ENCODE assay signal across 15 cellular contexts in the genomic region with DNA sequence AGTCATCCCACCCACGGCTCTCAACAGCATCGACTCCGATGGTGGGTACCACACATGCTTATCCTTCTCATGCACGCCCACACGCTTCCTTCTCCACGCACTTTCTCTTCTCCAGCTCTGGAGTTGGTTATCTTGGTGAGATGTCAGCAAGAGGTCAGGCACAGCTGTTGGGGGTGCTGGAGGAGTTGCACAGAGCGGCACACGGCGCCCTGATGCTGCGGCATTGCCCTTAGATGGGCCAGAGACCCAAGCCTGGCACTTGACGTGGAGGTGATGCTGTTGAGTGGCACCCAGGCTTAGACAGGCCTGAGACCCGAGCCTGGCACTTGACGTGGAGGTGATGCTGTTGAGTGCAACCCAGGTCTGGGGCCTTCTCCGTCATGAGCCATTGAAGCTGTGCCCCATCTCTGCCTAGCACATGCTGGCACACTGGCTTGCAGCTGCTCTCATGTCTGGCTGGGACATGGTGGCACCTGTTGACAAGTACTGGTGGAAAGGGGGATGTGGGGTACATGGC.
"Had no signal": no experiment of that assay in that cellular context is flagged by ENCODE, and none has a peak within 500 bp of the region (broad histone marks: within the 10 kb centered on the region; RNA-seq: fewer than 3 reads in every experiment).

No MANE protein-coding gene starts in this region.

- ATAC-seq: body of pancreas, lower lobe of right lung, WTC11 had no signal

- H3K9me3 ChIP-seq: body of pancreas, esophagus squamous epithelium, lower lobe of right lung, transverse colon had no signal

- H3K4me1 ChIP-seq: body of pancreas, esophagus squamous epithelium, lower lobe of right lung had no signal

- H3K9me3 Mint-ChIP-seq: activated CD4-positive, alpha-beta T cell treated with anti-CD3 and anti-CD28 coated beads, Interleukin-2, amount 10 ng/mL, durations not matched to agents 24 days and 14 days; activated naive CD4-positive, alpha-beta T cell treated with anti-CD3 and anti-CD28 coated beads for 36 hours; central memory CD8-positive, alpha-beta T cell; neural crest cell had no signal

- H3K4me1 Mint-ChIP-seq: neural crest cell, WTC11 had no signal

- H3K4me3 ChIP-seq: body of pancreas, esophagus squamous epithelium, lower lobe of right lung, transverse colon had no signal

- H3K27ac Mint-ChIP-seq: activated CD4-positive, alpha-beta T cell treated with anti-CD3 and anti-CD28 coated beads, Interleukin-2, amount 10 ng/mL, durations not matched to agents 24 days and 14 days; activated naive CD4-positive, alpha-beta T cell treated with anti-CD3 and anti-CD28 coated beads for 36 hours; mesothelial cell of epicardium; WTC11 had no signal

- H3K4me3 Mint-ChIP-seq: activated CD4-positive, alpha-beta T cell treated with anti-CD3 and anti-CD28 coated beads, Interleukin-2, amount 10 ng/mL, durations not matched to agents 24 days and 14 days; activated naive CD4-positive, alpha-beta T cell treated with anti-CD3 and anti-CD28 coated beads for 36 hours; central memory CD8-positive, alpha-beta T cell; mesothelial cell of epicardium; neural crest cell; WTC11 had no signal

- H3K27ac ChIP-seq: body of pancreas, esophagus squamous epithelium, lower lobe of right lung, transverse colon had no signal

- H3K27me3 Mint-ChIP-seq: activated CD4-positive, alpha-beta T cell treated with anti-CD3 and anti-CD28 coated beads, Interleukin-2, amount 10 ng/mL, durations not matched to agents 24 days and 14 days; central memory CD8-positive, alpha-beta T cell had no signal

- H3K27me3 ChIP-seq: body of pancreas, esophagus squamous epithelium, transverse colon had no signal

- DNase-seq: activated CD4-positive, alpha-beta T cell treated with anti-CD3 and anti-CD28 coated beads, Interleukin-2, amount 10 ng/mL, durations not matched to agents 24 days and 14 days; activated CD8-positive, alpha-beta memory T cell treated with anti-CD3 and anti-CD28 coated beads for 24 hours; activated naive CD4-positive, alpha-beta T cell treated with anti-CD3 and anti-CD28 coated beads for 36 hours; amygdala; body of pancreas; effector CD8-positive, alpha-beta T cell; esophagus squamous epithelium; kidney glomerular epithelial cell; lower lobe of right lung; stimulated activated naive CD4-positive, alpha-beta T cell had no signal
